ENCODE assay signal across 9 cellular contexts in the genomic region with DNA sequence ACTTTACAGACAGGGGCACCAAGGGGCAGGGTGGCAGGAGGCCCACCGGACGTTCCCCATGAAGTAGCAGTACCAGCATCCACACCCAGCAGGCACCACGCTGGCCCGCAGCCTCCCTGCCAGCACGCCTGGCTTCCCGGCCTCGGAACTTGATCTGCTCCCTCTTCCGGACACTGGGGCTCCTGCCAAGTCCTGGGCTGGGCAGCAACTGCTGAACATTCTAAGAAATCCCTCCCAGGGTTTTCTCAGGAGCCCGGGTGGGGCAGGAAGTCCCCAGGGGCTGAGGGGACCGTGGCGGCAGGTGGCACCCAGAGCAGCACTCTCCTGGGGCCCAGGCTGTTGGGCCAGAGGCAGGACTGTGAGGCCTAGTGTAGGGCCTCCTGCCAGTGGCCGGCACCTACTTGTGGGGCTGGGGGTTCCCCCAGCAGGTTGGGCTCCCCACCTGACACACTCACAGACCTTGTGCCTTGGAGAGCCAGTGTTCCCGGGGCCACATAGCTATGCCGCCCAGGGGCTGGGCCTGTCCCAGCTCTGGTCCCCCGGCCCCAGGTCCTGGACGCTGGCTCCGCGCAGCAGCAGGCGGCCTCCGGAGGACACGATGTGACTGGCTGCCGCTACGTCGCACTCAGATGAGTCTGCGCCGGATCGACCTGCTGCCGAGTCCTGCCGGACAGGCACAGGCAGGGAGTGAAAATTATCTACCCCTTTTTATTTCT.
A peak's percentile ranks its signal among the peaks of the same experiment; 100 is the strongest.
DNase-seq lines count a peak whose midpoint lies in the region; ATAC-seq, FAIRE-seq and TF ChIP-seq lines count a peak whose summit lies in the region.
"Had no signal": no experiment of that assay in that cellular context is flagged by ENCODE, and none has a peak within 500 bp of the region (broad histone marks: within the 10 kb centered on the region; RNA-seq: fewer than 3 reads in every experiment).

No MANE protein-coding gene starts in this region.

- peaks cover 16% of the 10 kb centered on the region for H3K4me1 Mint-ChIP-seq in GM23338

- H3K4me3 Mint-ChIP-seq in GM23338, result no peak overlapping the region

- peak; percentile 45 for DNase-seq in GM23338 (ENCODE audit: low spot score)
- DNase-seq in SW480 (ENCODE audit: low spot score), result peak; percentile 86
- DNase-seq in left ventricle myocardium superior, result peak; percentile 75
- no peak for DNase-seq in stimulated activated naive CD8-positive, alpha-beta T cell treated with anti-CD3 and anti-CD28 coated beads, Interleukin-15, Interleukin-2, amounts not matched to agents 100 U/mL and 50 U/mL, for 24 hours
- no peak for DNase-seq in activated CD4-positive, CD25-positive, alpha-beta regulatory T cell (lab: John Stamatoyannopoulos, UW)
- no peak for DNase-seq in GM12891 (ENCODE audit: insufficient read length, low spot score)
- DNase-seq in H7, result no peak
- DNase-seq: NCI-H1105 had no signal

- H3K27ac Mint-ChIP-seq in GM23338, result no peak overlapping the region

- H3K4me3 ChIP-seq in GM23338 (no peak overlapping the region), skeletal muscle satellite cell (ENCODE audit: low read length) (no peak overlapping the region), H7 (ENCODE audit: insufficient read depth, low read depth, low read length) (no peak overlapping the region)

- no peak for TF ChIP-seq POLR2A in GM12891 (IDR thresholded peaks at IDR 0.05; ENCODE audit: low read depth, low read length)

- 0 out of 2 replicates have a peak, but pooled peaks cover 6% of the 10 kb centered on the region for H3F3A ChIP-seq in GM23338 (replicated peaks; ENCODE audit: low read depth)

- no peaks in the 10 kb centered on the region for H3K79me2 ChIP-seq in GM23338 (replicated peaks; ENCODE audit: insufficient read depth)

- H4K20me1 ChIP-seq in GM23338 (replicated peaks; ENCODE audit: insufficient read depth), result no peaks in the 10 kb centered on the region

- no peaks in the 10 kb centered on the region for H3K36me3 Mint-ChIP-seq in GM23338 (ENCODE audit: low read depth)

- no peak overlapping the region for H3K27ac ChIP-seq in GM23338 (ENCODE audit: low read depth)

- no peak for TF ChIP-seq CTCF in GM23338 (conservative IDR thresholded peaks at IDR 0.05; ENCODE audit: low read depth in 2 of 2)

- peaks cover 4% of the 10 kb centered on the region; the same call in 1 of the 2 replicates for H3K27me3 ChIP-seq in GM23338 (ENCODE audit: insufficient read depth)
- peaks cover 56% of the 10 kb centered on the region for H3K27me3 ChIP-seq in skeletal muscle satellite cell (ENCODE audit: control insufficient read depth, insufficient read depth, low read length)
- no peaks in the 10 kb centered on the region for H3K27me3 ChIP-seq in H7 (ENCODE audit: control insufficient read depth, insufficient read depth, low read length)

- no peaks in the 10 kb centered on the region for H3K9me3 Mint-ChIP-seq in GM23338

- H3K36me3 ChIP-seq in GM23338 (ENCODE audit: insufficient read depth) (no peaks in the 10 kb centered on the region), skeletal muscle satellite cell (ENCODE audit: insufficient read depth, low read length) (no peaks in the 10 kb centered on the region), H7 (replicated peaks; ENCODE audit: control insufficient read depth, insufficient read depth, low read length) (no peaks in the 10 kb centered on the region)

- intact Hi-C loops in left ventricle myocardium superior (cut with micrococcal nuclease), result no loop called here

- H3K9me2 ChIP-seq in GM23338 (ENCODE audit: insufficient read depth), result no peaks in the 10 kb centered on the region

- ATAC-seq in GM23338 (peak; percentile 10), left ventricle myocardium superior (peak; percentile 80)
- ATAC-seq in stimulated activated naive CD8-positive, alpha-beta T cell treated with anti-CD3 and anti-CD28 coated beads, Interleukin-15, Interleukin-2, amounts not matched to agents 100 U/mL and 50 U/mL, for 24 hours, result no peak

- H3K9ac ChIP-seq in skeletal muscle satellite cell (ENCODE audit: low read depth, low read length), result no peak overlapping the region

- H3K4me1 ChIP-seq in GM23338 (ENCODE audit: insufficient read depth) (no peaks in the 10 kb centered on the region; the same call in 1 of the 2 replicates), skeletal muscle satellite cell (ENCODE audit: control insufficient read depth, insufficient read depth, low read length) (peaks cover 14% of the 10 kb centered on the region)

- FAIRE-seq in GM12891 (lab: Jason Lieb, UNC), result no peak

- no peak overlapping the region for H2AFZ ChIP-seq in GM23338

- peaks cover 19% of the 10 kb centered on the region for H3K27me3 Mint-ChIP-seq in GM23338 (ENCODE audit: insufficient read depth, low read depth, poor library complexity)

- H3K4me2 ChIP-seq in GM23338 (no peak overlapping the region), skeletal muscle satellite cell (ENCODE audit: low read length) (peak overlapping the region; percentile 70)

- H3K9me3 ChIP-seq in skeletal muscle satellite cell (replicated peaks; ENCODE audit: low read length), result no peaks in the 10 kb centered on the region

TF ChIP-seq in GM12891, 5 proteins besides CTCF, POLR2A, EP300 and RAD21:
- TF ChIP-seq POU2F2 (IDR thresholded peaks at IDR 0.05; ENCODE audit: low read depth, low read length), result no peak
- no peak for TF ChIP-seq SPI1 (IDR thresholded peaks at IDR 0.05; ENCODE audit: low read depth, low read length)
- TF ChIP-seq POLR2AphosphoS5 (IDR thresholded peaks at IDR 0.05; ENCODE audit: low read depth, low read length), result no peak
- no peak for TF ChIP-seq TAF1 (IDR thresholded peaks at IDR 0.05; ENCODE audit: low read depth, low read length)
- TF ChIP-seq PAX5 (IDR thresholded peaks at IDR 0.05; ENCODE audit: insufficient read depth, low read length, severe bottlenecking), result no peak

Comparison
In these comparisons a context has a peak if more than half of its experiments do, and no peak if none do; other contexts are left out.
1. DNase-seq: peak in GM23338 (single experiment), SW480 (single experiment) and left ventricle myocardium superior (single experiment); none in stimulated activated naive CD8-positive, alpha-beta T cell treated with anti-CD3 and anti-CD28 coated beads, Interleukin-15, Interleukin-2, amounts not matched to agents 100 U/mL and 50 U/mL, for 24 hours (single experiment), activated CD4-positive, CD25-positive, alpha-beta regulatory T cell (0 of 4), GM12891 (single experiment) and H7 (single experiment).